ENCODE assay signal across 36 cellular contexts in genomic region chr7:15566476-15566875, GRCh38. TPM values are rescaled to one million over a fixed set of nuclear protein-coding genes. Genes with fewer than 3 reads are reported as not detected.
"Had no signal": no experiment of that assay in that cellular context is flagged by ENCODE, and none has a peak within 500 bp of the region (broad histone marks: within the 10 kb centered on the region; RNA-seq: fewer than 3 reads in every experiment).

No MANE protein-coding gene starts in this region.

- H3K27me3 ChIP-seq: adrenal gland, ascending aorta, body of pancreas, brain microvascular endothelial cell, breast epithelium, cardiac muscle cell had no signal

- ATAC-seq: activated naive CD4-positive, alpha-beta T cell treated with anti-CD3 and anti-CD28 coated beads, Interleukin-2, amount 50 U/mL, for 72 hours; activated naive CD8-positive, alpha-beta T cell treated with anti-CD3 and anti-CD28 coated beads, Interleukin-2, amount 50 U/mL, for 24 hours; activated T-cell treated with anti-CD3 and anti-CD28 coated beads, Interleukin-2, amount 50 U/mL, for 4 hours; activated T-cell treated with anti-CD3 and anti-CD28 coated beads, Interleukin-2, amount 50 U/mL, for 72 hours; activated T-helper 17 cell treated with anti-CD3 and anti-CD28 coated beads, Interleukin-2, amount 50 U/mL, for 72 hours; body of pancreas had no signal

- DNase-seq: activated effector memory CD4-positive, alpha-beta T cell treated with anti-CD3 and anti-CD28 coated beads, Interleukin-2, amount 50 U/mL, for 16 hours; activated effector memory CD4-positive, alpha-beta T cell treated with Interleukin-2 at 50 U/mL for 16 hours; activated gamma-delta T cell; activated gamma-delta T cell treated with Interleukin-2 at 50 U/mL for 16 hours; activated naive CD4-positive, alpha-beta T cell; activated naive CD4-positive, alpha-beta T cell treated with anti-CD3 and anti-CD28 coated beads for 36 hours; activated naive CD4-positive, alpha-beta T cell treated with anti-CD3 and anti-CD28 coated beads, Interleukin-2, amount 10 ng/mL, durations not matched to agents 7 days and 5 days; activated naive CD4-positive, alpha-beta T cell treated with anti-CD3 and anti-CD28 coated beads, Interleukin-2, amount 50 U/mL, for 16 hours; activated naive CD4-positive, alpha-beta T cell treated with Interleukin-2 at 50 U/mL for 16 hours; activated naive CD8-positive, alpha-beta T cell treated with anti-CD3 and anti-CD28 coated beads for 36 hours; activated naive CD8-positive, alpha-beta T cell treated with anti-CD3 and anti-CD28 coated beads, Interleukin-2, amount 10 ng/mL, durations not matched to agents 7 days and 5 days; activated naive CD8-positive, alpha-beta T cell treated with anti-CD3 and anti-CD28 coated beads, Interleukin-2, amount 50 U/mL, for 24 hours; activated T-cell treated with anti-CD3 and anti-CD28 coated beads for 4 hours; activated T-cell treated with anti-CD3 and anti-CD28 coated beads, Interleukin-2, amount 50 U/mL, for 24 hours; activated T-cell treated with anti-CD3 and anti-CD28 coated beads, Interleukin-2, amount 50 U/mL, for 4 hours; activated T-cell treated with anti-CD3 and anti-CD28 coated beads, Interleukin-2, amount 50 U/mL, for 48 hours; activated T-cell treated with anti-CD3 and anti-CD28 coated beads, Interleukin-2, amount 50 U/mL, for 72 hours; adrenal gland; amniotic stem cell; amygdala; anterior cingulate cortex; aorta; body of pancreas; brain microvascular endothelial cell; caudate nucleus; central memory CD4-positive, alpha-beta T cell; cerebellar nuclear complex had no signal

- H3K36me3 ChIP-seq: adrenal gland, ascending aorta, brain microvascular endothelial cell, breast epithelium, cardiac muscle cell had no signal

- H3K9me3 ChIP-seq: ascending aorta, body of pancreas, breast epithelium had no signal

- FAIRE-seq: astrocyte, bronchial epithelial cell had no signal

- H3K4me3 ChIP-seq: adrenal gland, ascending aorta, body of pancreas, breast epithelium, cardiac muscle cell had no signal

- H3K4me1 ChIP-seq: adrenal gland, ascending aorta, breast epithelium had no signal

- H3K27ac ChIP-seq: adrenal gland, ascending aorta, body of pancreas, brain microvascular endothelial cell, breast epithelium, cardiac muscle cell had no signal

RNA-seq across cellular contexts. Expression of gene AGMO, which starts 4.7 kb away (rescaled TPM):
- total RNA-seq: activated naive CD4-positive, alpha-beta T cell treated with anti-CD3 and anti-CD28 coated beads for 36 hours; activated naive CD4-positive, alpha-beta T cell treated with anti-CD3 and anti-CD28 coated beads, Interleukin-2, amount 50 U/mL, for 72 hours; activated naive CD8-positive, alpha-beta T cell treated with anti-CD3 and anti-CD28 coated beads for 36 hours; activated naive CD8-positive, alpha-beta T cell treated with anti-CD3 and anti-CD28 coated beads, Interleukin-2, amount 10 ng/mL, durations not matched to agents 7 days and 5 days; activated T-cell treated with anti-CD3 and anti-CD28 coated beads, Interleukin-2, amount 50 U/mL, for 4 hours; activated T-cell treated with anti-CD3 and anti-CD28 coated beads, Interleukin-2, amount 50 U/mL, for 72 hours; activated T-helper 1 cell treated with anti-CD3 and anti-CD28 coated beads, Interleukin-12 subunit alpha, Interleukin-12 subunit beta, Interleukin-2, Interleukin-4 antibody, amounts not matched to agents 30 ng/mL and 10 ng/mL and 1 ng/mL, durations not matched to agents 14 hours and 24 hours and 36 hours; activated T-helper 17 cell treated with anti-CD3 and anti-CD28 coated beads, Interleukin-2, amount 50 U/mL, for 72 hours; activated T-helper 2 cell treated with anti-CD3 and anti-CD28 coated beads, Interferon-gamma antibody, Interleukin-2, Interleukin-4, amounts not matched to agents 10 μg/mL and 5 μg/mL and 100 μg/mL, durations not matched to agents 14 hours and 24 hours and 36 hours; ascending aorta; cardiac muscle cell had no signal
